8 cellular contexts compared by ENCODE assay signal in genomic region chr7:8442814-8443304, GRCh38. TPM values are rescaled to one million over a fixed set of nuclear protein-coding genes. Genes with fewer than 3 reads are reported as not detected.
DNase-seq lines count a peak whose midpoint lies in the region; ATAC-seq and TF ChIP-seq lines count a peak whose summit lies in the region.

No MANE protein-coding gene starts in this region.

- no peak overlapping the region for H2BK5ac ChIP-seq in neuronal stem cell (ENCODE audit: low read length)

- H3K36me3 ChIP-seq in CD8-positive, alpha-beta memory T cell (ENCODE audit: insufficient read depth, low read length): no peaks in the 10 kb centered on the region
- no peaks in the 10 kb centered on the region for H3K36me3 ChIP-seq in neuronal stem cell (replicated peaks in 1 of 2; ENCODE audit: control insufficient read depth in 2 of 2, insufficient read depth in 2 of 2, low read length in 2 of 2)

- intact Hi-C loops in activated CD4-positive, alpha-beta T cell treated with anti-CD3 and anti-CD28 coated beads, Interleukin-2, amount 10 ng/mL, durations not matched to agents 24 days and 14 days (cut with micrococcal nuclease): no loop called here

- H3K23ac ChIP-seq in neuronal stem cell (ENCODE audit: low read depth, low read length, poor library complexity): no peak overlapping the region

- no peak overlapping the region for H3K14ac ChIP-seq in neuronal stem cell (ENCODE audit: low read length)

- H3K27ac Mint-ChIP-seq in CD8-positive, alpha-beta memory T cell: no peak overlapping the region
- peak overlapping the region; percentile 62 for H3K27ac Mint-ChIP-seq in activated CD4-positive, alpha-beta T cell treated with anti-CD3 and anti-CD28 coated beads, Interleukin-2, amount 10 ng/mL, durations not matched to agents 24 days and 14 days

- H2AFZ ChIP-seq in neuronal stem cell (ENCODE audit: low read length): peak overlapping the region; percentile 83

- no peaks in the 10 kb centered on the region for H3K4me1 ChIP-seq in CD8-positive, alpha-beta memory T cell (ENCODE audit: insufficient read depth, low read length)
- H3K4me1 ChIP-seq in neuronal stem cell (ENCODE audit: control insufficient read depth in 2 of 2, insufficient read depth in 1 of 2, low read depth in 1 of 2, low read length in 2 of 2): peaks cover 16 to 18% of the 10 kb centered on the region in 2 donors

- CTCF ChIA-PET in CD8-positive, alpha-beta memory T cell (lab: Charles Lee): no interaction called here

- H3K4me2 ChIP-seq in neuronal stem cell (ENCODE audit: insufficient read depth, low read length, poor library complexity, severe bottlenecking): peak overlapping the region; percentile 99

- peaks cover 0 to 20% (median 10%) of the 10 kb centered on the region in 5 donors for H3K9me3 Mint-ChIP-seq in CD8-positive, alpha-beta memory T cell
- H3K9me3 Mint-ChIP-seq in activated CD4-positive, alpha-beta T cell treated with anti-CD3 and anti-CD28 coated beads, Interleukin-2, amount 10 ng/mL, durations not matched to agents 24 days and 14 days: peaks cover 17% of the 10 kb centered on the region

- H2BK15ac ChIP-seq in neuronal stem cell (ENCODE audit: low read length): no peak overlapping the region

- POLR2A ChIA-PET in CD8-positive, alpha-beta memory T cell (lab: Charles Lee): no interaction called here

- H4K8ac ChIP-seq in neuronal stem cell (ENCODE audit: low read depth, low read length): no peak overlapping the region

- H3K9me3 ChIP-seq in CD8-positive, alpha-beta memory T cell (ENCODE audit: low read length): no peaks in the 10 kb centered on the region
- no peaks in the 10 kb centered on the region for H3K9me3 ChIP-seq in neuronal stem cell (replicated peaks in 1 of 2; ENCODE audit: control insufficient read depth in 2 of 2, insufficient read depth in 1 of 2, low read depth in 1 of 2, low read length in 2 of 2)

- ATAC-seq in HG02885 (IDR thresholded peaks at IDR 0.05; ENCODE audit: poor library complexity, unreplicated experiment): peak; percentile 84

- TF ChIP-seq CTCF in fibroblast of pulmonary artery (IDR thresholded peaks at IDR 0.05; ENCODE audit: low read length, missing control alignments): no peak

- peaks cover 69 to 94% of the 10 kb centered on the region in 2 donors for H3K27me3 Mint-ChIP-seq in CD8-positive, alpha-beta memory T cell
- peaks cover 58% of the 10 kb centered on the region for H3K27me3 Mint-ChIP-seq in activated CD4-positive, alpha-beta T cell treated with anti-CD3 and anti-CD28 coated beads, Interleukin-2, amount 10 ng/mL, durations not matched to agents 24 days and 14 days

- peaks cover 5 to 12% (median 9%) of the 10 kb centered on the region in 3 donors for H3K4me1 Mint-ChIP-seq in CD8-positive, alpha-beta memory T cell
- H3K4me1 Mint-ChIP-seq in activated CD4-positive, alpha-beta T cell treated with anti-CD3 and anti-CD28 coated beads, Interleukin-2, amount 10 ng/mL, durations not matched to agents 24 days and 14 days: peaks cover 2% of the 10 kb centered on the region

- no peak overlapping the region for H3K4me3 ChIP-seq in CD8-positive, alpha-beta memory T cell (ENCODE audit: low read length)
- no peak overlapping the region for H3K4me3 ChIP-seq in fibroblast of pulmonary artery (replicated peaks; ENCODE audit: low read depth, low read length)
- peak overlapping the region; percentile 35 to 83 for H3K4me3 ChIP-seq in neuronal stem cell (ENCODE audit: low read length in 2 of 2)

- no peak overlapping the region for H3K27ac ChIP-seq in CD8-positive, alpha-beta memory T cell (ENCODE audit: low read depth, low read length)
- no peak overlapping the region for H3K27ac ChIP-seq in neuronal stem cell (replicated peaks; ENCODE audit: low read length)

- H3K79me1 ChIP-seq in neuronal stem cell (ENCODE audit: low read depth, low read length): no peaks in the 10 kb centered on the region

- H4K91ac ChIP-seq in neuronal stem cell (ENCODE audit: low read depth, low read length, poor library complexity): no peak overlapping the region

- H3K18ac ChIP-seq in neuronal stem cell (ENCODE audit: low read length): no peak overlapping the region

- H2AK5ac ChIP-seq in neuronal stem cell (ENCODE audit: low read depth, low read length): no peak overlapping the region

- H3K36me3 Mint-ChIP-seq in CD8-positive, alpha-beta memory T cell: peaks cover 0 to 2% (median 0%) of the 10 kb centered on the region in 3 donors
- H3K36me3 Mint-ChIP-seq in activated CD4-positive, alpha-beta T cell treated with anti-CD3 and anti-CD28 coated beads, Interleukin-2, amount 10 ng/mL, durations not matched to agents 24 days and 14 days (ENCODE audit: low read depth): peaks cover 2% of the 10 kb centered on the region

- H3K9ac ChIP-seq in neuronal stem cell (ENCODE audit: low read depth, low read length, poor library complexity): no peak overlapping the region

- no peak overlapping the region for H2BK120ac ChIP-seq in neuronal stem cell (ENCODE audit: low read depth, low read length)

- peak in 3 of 5 donors; percentile 8 to 46 (median 32) for DNase-seq in CD8-positive, alpha-beta memory T cell
- peak; percentile 91 for DNase-seq in activated CD4-positive, alpha-beta T cell treated with anti-CD3 and anti-CD28 coated beads, Interleukin-2, amount 10 ng/mL, durations not matched to agents 24 days and 14 days
- DNase-seq in fibroblast of pulmonary artery (ENCODE audit: low read depth): peak; percentile 38
- DNase-seq in neuronal stem cell (ENCODE audit: low spot score): peak; percentile 87
- no peak for DNase-seq in cortex of kidney (lab: John Stamatoyannopoulos, UW)
- DNase-seq in NCI-H2081 treated with DMSO at 0.1 percent for 48 hours (lab: John Stamatoyannopoulos, UW): no peak
- DNase-seq in COR-L47 (lab: John Stamatoyannopoulos, UW): no peak

- no peak overlapping the region for H3K4ac ChIP-seq in neuronal stem cell (ENCODE audit: low read length)

- peaks cover 37% of the 10 kb centered on the region for H3K27me3 ChIP-seq in CD8-positive, alpha-beta memory T cell (ENCODE audit: insufficient read depth, low read length, poor library complexity, severe bottlenecking)
- H3K27me3 ChIP-seq in neuronal stem cell (ENCODE audit: control insufficient read depth in 3 of 3, insufficient read depth in 3 of 3, low read depth in 1 of 3, low read length in 3 of 3): peaks cover 7 to 89% (median 59%) of the 10 kb centered on the region in 3 experiments

- no peak overlapping the region for H3K4me3 Mint-ChIP-seq in CD8-positive, alpha-beta memory T cell
- H3K4me3 Mint-ChIP-seq in activated CD4-positive, alpha-beta T cell treated with anti-CD3 and anti-CD28 coated beads, Interleukin-2, amount 10 ng/mL, durations not matched to agents 24 days and 14 days: no peak overlapping the region

- no CpG with 5 or more reads among the region's 40 CpGs for whole genome bisulfite sequencing in neuronal stem cell (ENCODE audit: extremely low coverage in 2 of 2, insufficient read length in 2 of 2, insufficient replicate concordance in 1 of 2), 2 donors

- no peak overlapping the region for H2BK12ac ChIP-seq in neuronal stem cell (ENCODE audit: low read length)

RNA-seq across cellular contexts. Expression of gene NXPH1, which starts 9.4 kb away (rescaled TPM):
- not detected for total RNA-seq in CD8-positive, alpha-beta memory T cell
- polyA plus RNA-seq in CD8-positive, alpha-beta memory T cell: not detected
- total RNA-seq in activated CD4-positive, alpha-beta T cell treated with anti-CD3 and anti-CD28 coated beads, Interleukin-2, amount 10 ng/mL, durations not matched to agents 24 days and 14 days: not detected in 2 replicates
- 0.01 TPM for polyA plus RNA-seq in neuronal stem cell (2013, experiment 1 of 2)
- not detected for polyA plus RNA-seq in neuronal stem cell (2013, experiment 2 of 2)

Comparison
In these comparisons a context has a peak if more than half of its experiments do, and no peak if none do; other contexts are left out.
1. DNase-seq: peak in CD8-positive, alpha-beta memory T cell (3 of 5), activated CD4-positive, alpha-beta T cell treated with anti-CD3 and anti-CD28 coated beads, Interleukin-2, amount 10 ng/mL, durations not matched to agents 24 days and 14 days (single experiment), fibroblast of pulmonary artery (single experiment) and neuronal stem cell (single experiment); none in cortex of kidney (single experiment), NCI-H2081 treated with DMSO at 0.1 percent for 48 hours (single experiment) and COR-L47 (single experiment).
2. H3K4me3 ChIP-seq: peak in neuronal stem cell (2 of 2); none in CD8-positive, alpha-beta memory T cell (single experiment) and fibroblast of pulmonary artery (single experiment).